Comparison of ENCODE assay signal across 26 cellular contexts in genomic region chr6:24613361-24614047, GRCh38. TPM values are rescaled to one million over a fixed set of nuclear protein-coding genes. Genes with fewer than 3 reads are reported as not detected.
"Had no signal": no experiment of that assay in that cellular context is flagged by ENCODE, and none has a peak within 500 bp of the region (broad histone marks: within the 10 kb centered on the region; RNA-seq: fewer than 3 reads in every experiment).

No MANE protein-coding gene starts in this region.

- H3K27ac ChIP-seq: gastroesophageal sphincter, stomach, thyroid gland, upper lobe of right lung had no signal

- H3K27me3 ChIP-seq: thyroid gland had no signal

- H3K36me3 ChIP-seq: gastroesophageal sphincter, stomach, thyroid gland, upper lobe of right lung had no signal

- H3K4me3 ChIP-seq: gastroesophageal sphincter, stomach, thyroid gland, upper lobe of right lung had no signal

- H3K36me3 Mint-ChIP-seq: activated naive CD8-positive, alpha-beta T cell; immature natural killer cell; naive thymus-derived CD4-positive, alpha-beta T cell; stimulated activated naive B cell treated with anti-CD40 and anti-IgM and Interleukin-4, amounts not matched to agents 10 μg/mL and 1 μg/mL and 100 μg/mL, for 72 hours had no signal

- DNase-seq: activated CD4-positive, alpha-beta T cell treated with anti-CD3 and anti-CD28 coated beads for 48 hours; activated CD4-positive, alpha-beta T cell treated with anti-CD3 and anti-CD28 coated beads, Interleukin-2, amount 50 U/mL, for 48 hours; activated CD8-positive, alpha-beta memory T cell treated with anti-CD3 and anti-CD28 coated beads for 24 hours; activated effector memory CD4-positive, alpha-beta T cell treated with Interleukin-2 at 50 U/mL for 16 hours; activated naive CD4-positive, alpha-beta T cell treated with Interleukin-2 at 50 U/mL for 16 hours; dermis blood vessel endothelial cell; effector CD8-positive, alpha-beta T cell; head of caudate nucleus; hippocampal formation; immature natural killer cell; kidney; left colon; midbrain; naive thymus-derived CD4-positive, alpha-beta T cell; occipital lobe; right cardiac atrium; stimulated activated CD4-positive, alpha-beta T cell treated with anti-CD3 and anti-CD28 coated beads, Interleukin-15, amount 100 ng/mL, for 24 hours; stimulated activated CD4-positive, alpha-beta T cell treated with anti-CD3 and anti-CD28 coated beads, Interleukin-2, amount 100 ng/mL, for 24 hours; stimulated activated naive B cell treated with anti-CD40 and anti-IgM and Interleukin-4, amounts not matched to agents 10 μg/mL and 1 μg/mL and 100 μg/mL, for 72 hours; stomach; thyroid gland; upper lobe of right lung had no signal

- ATAC-seq: gastroesophageal sphincter; left colon; naive thymus-derived CD4-positive, alpha-beta T cell; right cardiac atrium; stimulated activated naive B cell treated with anti-CD40 and anti-IgM and Interleukin-4, amounts not matched to agents 10 μg/mL and 1 μg/mL and 100 μg/mL, for 72 hours; upper lobe of right lung had no signal

- H3K4me3 Mint-ChIP-seq: activated naive CD8-positive, alpha-beta T cell; immature natural killer cell; naive thymus-derived CD4-positive, alpha-beta T cell; neural crest cell; stimulated activated naive B cell treated with anti-CD40 and anti-IgM and Interleukin-4, amounts not matched to agents 10 μg/mL and 1 μg/mL and 100 μg/mL, for 72 hours had no signal

- H3K4me1 Mint-ChIP-seq: immature natural killer cell; neural crest cell; stimulated activated naive B cell treated with anti-CD40 and anti-IgM and Interleukin-4, amounts not matched to agents 10 μg/mL and 1 μg/mL and 100 μg/mL, for 72 hours had no signal

- H3K9me3 Mint-ChIP-seq: immature natural killer cell; neural crest cell; stimulated activated naive B cell treated with anti-CD40 and anti-IgM and Interleukin-4, amounts not matched to agents 10 μg/mL and 1 μg/mL and 100 μg/mL, for 72 hours had no signal

- H3K27ac Mint-ChIP-seq: activated naive CD8-positive, alpha-beta T cell; immature natural killer cell; naive thymus-derived CD4-positive, alpha-beta T cell; stimulated activated naive B cell treated with anti-CD40 and anti-IgM and Interleukin-4, amounts not matched to agents 10 μg/mL and 1 μg/mL and 100 μg/mL, for 72 hours had no signal

- H3K4me1 ChIP-seq: gastroesophageal sphincter, stomach, thyroid gland, upper lobe of right lung had no signal

- H3K9me3 ChIP-seq: gastroesophageal sphincter, stomach, thyroid gland, upper lobe of right lung had no signal

RNA-seq across cellular contexts. Expression of gene KIAA0319, which starts 32.5 kb away (rescaled TPM):
- total RNA-seq: dermis blood vessel endothelial cell; T-helper 2 cell treated with Interferon-gamma antibody and Interleukin-4, amounts not matched to agents 100 ng/mL and 5 ng/mL, for 36 hours had no signal
- polyA plus RNA-seq: immature natural killer cell, right cardiac atrium had no signal
